Comparison of ENCODE assay signal across 15 cellular contexts in genomic region chr11:45157247-45158209, GRCh38. TPM values are rescaled to one million over a fixed set of nuclear protein-coding genes. Genes with fewer than 3 reads are reported as not detected.
DNase-seq lines count a peak whose midpoint lies in the region; ATAC-seq, FAIRE-seq and TF ChIP-seq lines count a peak whose summit lies in the region.
"Had no signal": no experiment of that assay in that cellular context is flagged by ENCODE, and none has a peak within 500 bp of the region (broad histone marks: within the 10 kb centered on the region; RNA-seq: fewer than 3 reads in every experiment).

No MANE protein-coding gene starts in this region.

- H3K4me1 Mint-ChIP-seq in astrocyte (ENCODE audit: low read depth, unreplicated experiment) (peaks cover 22% of the 10 kb centered on the region), osteocyte (ENCODE audit: unreplicated experiment) (peaks cover 38% of the 10 kb centered on the region)

- no peak for TF ChIP-seq EP300 in gastroesophageal sphincter (IDR thresholded peaks at IDR 0.05)
- TF ChIP-seq EP300 in tibial nerve (IDR thresholded peaks at IDR 0.05), result no peak

- ATAC-seq in gastroesophageal sphincter (peak; percentile 6), PC-3 (no peak)

- H3K36me3 Mint-ChIP-seq in astrocyte (ENCODE audit: low read depth, unreplicated experiment), result peaks cover 2% of the 10 kb centered on the region
- no peaks in the 10 kb centered on the region for H3K36me3 Mint-ChIP-seq in osteocyte (ENCODE audit: unreplicated experiment)
- H3K36me3 Mint-ChIP-seq: natural killer cell treated with Interleukin-12 subunit alpha and Interleukin-12 subunit beta and Interleukin-15 and Interleukin-18, amount 100 ng/mL, for 72 hours had no signal

- H3K27ac Mint-ChIP-seq in astrocyte (ENCODE audit: unreplicated experiment), result peak overlapping the region; percentile 34
- H3K27ac Mint-ChIP-seq in osteocyte (ENCODE audit: unreplicated experiment), result peak overlapping the region; percentile 31
- H3K27ac Mint-ChIP-seq: activated T-cell treated with anti-CD3 and anti-CD28 coated beads, Interleukin-2, amount 50 U/mL, for 72 hours; natural killer cell treated with Interleukin-12 subunit alpha and Interleukin-12 subunit beta and Interleukin-15 and Interleukin-18, amount 100 ng/mL, for 72 hours; T-helper 1 cell treated with Interleukin-12 subunit alpha and Interleukin-12 subunit beta and Interleukin-4 antibody, amounts not matched to agents 30 μg/mL and 1 μg/mL, for 36 hours had no signal

- H3K4me3 Mint-ChIP-seq in astrocyte (ENCODE audit: unreplicated experiment) (no peak overlapping the region), osteocyte (ENCODE audit: unreplicated experiment) (no peak overlapping the region)
- H3K4me3 Mint-ChIP-seq: activated T-cell treated with anti-CD3 and anti-CD28 coated beads, Interleukin-2, amount 50 U/mL, for 72 hours; natural killer cell treated with Interleukin-12 subunit alpha and Interleukin-12 subunit beta and Interleukin-15 and Interleukin-18, amount 100 ng/mL, for 72 hours; T-helper 1 cell treated with Interleukin-12 subunit alpha and Interleukin-12 subunit beta and Interleukin-4 antibody, amounts not matched to agents 30 μg/mL and 1 μg/mL, for 36 hours had no signal

- H3K9me3 ChIP-seq in astrocyte (ENCODE audit: insufficient read depth, low read depth, low read length) (no peaks in the 10 kb centered on the region), gastroesophageal sphincter (no peaks in the 10 kb centered on the region), tibial nerve (no peaks in the 10 kb centered on the region), PC-3 (ENCODE audit: low read length) (no peaks in the 10 kb centered on the region)

- H3K36me3 ChIP-seq in astrocyte (ENCODE audit: insufficient read depth, low read length), result no peaks in the 10 kb centered on the region
- no peaks in the 10 kb centered on the region for H3K36me3 ChIP-seq in gastroesophageal sphincter
- H3K36me3 ChIP-seq in tibial nerve, result no peaks in the 10 kb centered on the region
- H3K36me3 ChIP-seq in PC-3 (ENCODE audit: low read depth, low read length), result no peaks in the 10 kb centered on the region

- H4K20me1 ChIP-seq in astrocyte (ENCODE audit: insufficient read depth, low read length) (peaks cover 95% of the 10 kb centered on the region), PC-3 (ENCODE audit: low read length) (no peaks in the 10 kb centered on the region)

- H3K4me2 ChIP-seq in astrocyte (ENCODE audit: low read length) (no peak overlapping the region), PC-3 (ENCODE audit: low read length) (no peak overlapping the region)

- H3K27me3 Mint-ChIP-seq in astrocyte (ENCODE audit: low read depth, unreplicated experiment) (peaks cover 5% of the 10 kb centered on the region), osteocyte (ENCODE audit: unreplicated experiment) (no peaks in the 10 kb centered on the region)
- H3K27me3 Mint-ChIP-seq: natural killer cell treated with Interleukin-12 subunit alpha and Interleukin-12 subunit beta and Interleukin-15 and Interleukin-18, amount 100 ng/mL, for 72 hours had no signal

- DNase-seq in astrocyte (ENCODE audit: low read depth) (no peak), osteocyte (ENCODE audit: extremely low spot score, unreplicated experiment) (no peak), tibial nerve (ENCODE audit: low spot score in 2 of 2) (no peak), pons (ENCODE audit: low spot score) (no peak), PC-3 (no peak), NCI-H226 (no peak)
- DNase-seq: activated T-cell treated with anti-CD3 and anti-CD28 coated beads, Interleukin-2, amount 50 U/mL, for 72 hours; foreskin keratinocyte; NCI-H1436; stimulated activated CD4-positive, alpha-beta T cell treated with anti-CD3 and anti-CD28 coated beads, Interleukin-15, amount 100 ng/mL, for 24 hours had no signal

- intact Hi-C loops in PC-3 (cut with micrococcal nuclease), result no loop called here

- no peak for TF ChIP-seq CTCF in astrocyte (IDR thresholded peaks at IDR 0.05; ENCODE audit: insufficient read depth, low read depth, low read length)
- no peak for TF ChIP-seq CTCF in gastroesophageal sphincter (IDR thresholded peaks at IDR 0.05)
- no peak for TF ChIP-seq CTCF in osteocyte (IDR thresholded peaks at IDR 0.05)
- no peak for TF ChIP-seq CTCF in tibial nerve (IDR thresholded peaks at IDR 0.05)
- TF ChIP-seq CTCF in PC-3 (conservative IDR thresholded peaks at IDR 0.05; ENCODE audit: low read depth, low read length), result no peak

- WGBS in gastroesophageal sphincter (ENCODE audit: low coverage in 1 of 2), 2 donors, result 80 to 93% methylated on average over 1 to 8 of the region's 20 CpGs
- WGBS in tibial nerve, 2 donors, result 78 to 80% methylated on average over 18 to 20 of the region's 20 CpGs

- H3K27me3 ChIP-seq in astrocyte (ENCODE audit: insufficient read depth, low read length) (no peaks in the 10 kb centered on the region), gastroesophageal sphincter (no peaks in the 10 kb centered on the region), tibial nerve (no peaks in the 10 kb centered on the region), PC-3 (ENCODE audit: low read length) (no peaks in the 10 kb centered on the region)

- H3K9me3 Mint-ChIP-seq in astrocyte (ENCODE audit: unreplicated experiment) (no peaks in the 10 kb centered on the region), osteocyte (ENCODE audit: unreplicated experiment) (no peaks in the 10 kb centered on the region)
- H3K9me3 Mint-ChIP-seq: activated T-cell treated with anti-CD3 and anti-CD28 coated beads, Interleukin-2, amount 50 U/mL, for 72 hours; natural killer cell treated with Interleukin-12 subunit alpha and Interleukin-12 subunit beta and Interleukin-15 and Interleukin-18, amount 100 ng/mL, for 72 hours; T-helper 1 cell treated with Interleukin-12 subunit alpha and Interleukin-12 subunit beta and Interleukin-4 antibody, amounts not matched to agents 30 μg/mL and 1 μg/mL, for 36 hours had no signal

- H3K4me1 ChIP-seq in astrocyte (ENCODE audit: insufficient read depth, low read length) (peaks cover 2% of the 10 kb centered on the region), gastroesophageal sphincter (peaks cover 7 to 97% (median 48%) of the 10 kb centered on the region in 3 donors), tibial nerve (peaks cover 0 to 88% (median 40%) of the 10 kb centered on the region in 4 donors), PC-3 (ENCODE audit: insufficient read depth, low read length) (no peaks in the 10 kb centered on the region)
- H3K4me1 ChIP-seq: foreskin keratinocyte had no signal

- H3K4me3 ChIP-seq in astrocyte (ENCODE audit: insufficient read depth, low read depth, low read length) (no peak overlapping the region), gastroesophageal sphincter (no peak overlapping the region), tibial nerve (no peak overlapping the region), PC-3 (ENCODE audit: low read length) (no peak overlapping the region)

- no peak for FAIRE-seq in astrocyte (lab: Jason Lieb, UNC)
- FAIRE-seq: G401.6, GM19239 had no signal

- BruUV-seq in PC-3 (replicated peaks; lab: Mats Ljungman, UMichigan), result no TSS peak

- H3K79me2 ChIP-seq in astrocyte (ENCODE audit: insufficient read depth, low read length) (peaks cover 18% of the 10 kb centered on the region), PC-3 (ENCODE audit: low read length) (no peaks in the 10 kb centered on the region)

- POLR2A ChIA-PET in PC-3 (lab: Charles Lee; ENCODE audit: unreplicated experiment), result interaction anchor here (0.5 kb wide), 1 partner anchor 592 kb away, joined by 3 read pairs; no protein-coding TSS in a partner anchor

- H2AFZ ChIP-seq in astrocyte (ENCODE audit: low read depth, low read length), result no peak overlapping the region
- no peak overlapping the region for H2AFZ ChIP-seq in PC-3 (ENCODE audit: low read length)

- H3F3A ChIP-seq in PC-3 (ENCODE audit: low read length, unreplicated experiment), result no peaks in the 10 kb centered on the region

- CTCF ChIA-PET in PC-3 (lab: Charles Lee), result no interaction called here

- H3K27ac ChIP-seq in astrocyte (ENCODE audit: low read depth, low read length) (no peak overlapping the region), gastroesophageal sphincter (peak overlapping the region; percentile 63 to 89 (median 84)), tibial nerve (peak overlapping the region; percentile 37 to 90 (median 60)), PC-3 (ENCODE audit: low read length) (no peak overlapping the region)
- H3K27ac ChIP-seq: foreskin keratinocyte had no signal

- H3K9ac ChIP-seq in astrocyte (ENCODE audit: low read length) (no peak overlapping the region), PC-3 (ENCODE audit: low read length) (no peak overlapping the region)

- no peak for TF ChIP-seq POLR2A in gastroesophageal sphincter (IDR thresholded peaks at IDR 0.05)
- no peak for TF ChIP-seq POLR2A in tibial nerve (IDR thresholded peaks at IDR 0.05)

- no peaks in the 10 kb centered on the region for H3K9me2 ChIP-seq in PC-3 (replicated peaks; ENCODE audit: low read length)

RNA-seq across cellular contexts. Expression of gene PRDM11, which starts 11.1 kb away (rescaled TPM):
- total RNA-seq in astrocyte, result 9.1 and 9.9 TPM in 2 replicates
- total RNA-seq in gastroesophageal sphincter, result 10 to 100 TPM; 26.4 to 57.2 (median 29.6) TPM
- 22.9 and 25.4 TPM in 2 replicates for total RNA-seq in osteocyte
- total RNA-seq in tibial nerve, result 10 to 100 TPM; 17.5 to 26.1 (median 25.8) TPM
- total RNA-seq in PC-3 (2014; rRNA removed), result 5.0 and 6.3 TPM in 2 replicates

Comparison
In these comparisons a context has a peak if more than half of its experiments do, and no peak if none do; other contexts are left out.
1. H3K27ac ChIP-seq: peak in gastroesophageal sphincter (4 of 4) and tibial nerve (4 of 4); none in astrocyte (single experiment) and PC-3 (single experiment).